Comparison of ENCODE assay signal across 1 cellular context in genomic region chr12:56635539-56636117, GRCh38.
TF ChIP-seq lines count a peak whose summit lies in the region.

No MANE protein-coding gene starts in this region.

TF ChIP-seq in H1, 55 proteins besides CTCF, POLR2A, EP300 and RAD21:
- 0 out of 2 replicates have a peak, but pooled peaks have one; percentile 27 for TF ChIP-seq RBBP5 (IDR thresholded peaks at IDR 0.05; ENCODE audit: borderline replicate concordance, low read depth, low read length)
- no peak for TF ChIP-seq HDAC6 (IDR thresholded peaks at IDR 0.05; ENCODE audit: low read depth, low read length)
- no peak for TF ChIP-seq SRF (IDR thresholded peaks at IDR 0.05; ENCODE audit: low read depth, low read length)
TF ChIP-seq in H1: peak in this region for 1.
